Comparison of ENCODE assay signal across 1 cellular context in genomic region chr13:113296842-113297369, GRCh38.
TF ChIP-seq lines count a peak whose summit lies in the region.

Gene LAMP1 (plus strand): TSS chr13:113297239. CDS start chr13:113297435, 196 bp downstream.

TF ChIP-seq in HepG2, 621 proteins besides CTCF, POLR2A, EP300 and RAD21 (continued from another document and continues in another):
- TF ChIP-seq ZBTB26 (CRISPR knock-in tag; IDR thresholded peaks at IDR 0.05; ENCODE audit: borderline replicate concordance) (peak; percentile 82; the same call in 1 of the 2 replicates), GLMP (CRISPR knock-in tag; IDR thresholded peaks at IDR 0.05; ENCODE audit: borderline replicate concordance) (no peak), NCOA1 (CRISPR knock-in tag; IDR thresholded peaks at IDR 0.05) (peak; percentile 89), ZSCAN22 (CRISPR knock-in tag; IDR thresholded peaks at IDR 0.05) (no peak; the same call in 1 of the 2 replicates), ZNF713 (CRISPR knock-in tag; IDR thresholded peaks at IDR 0.05) (peak; percentile 77; the same call in 1 of the 2 replicates), ZFP37 (CRISPR knock-in tag; IDR thresholded peaks at IDR 0.05; ENCODE audit: borderline replicate concordance) (no peak), PTBP1 (IDR thresholded peaks at IDR 0.05; ENCODE audit: low read depth, low read length, poor library complexity, severe bottlenecking) (no peak), FLYWCH1 (CRISPR knock-in tag; IDR thresholded peaks at IDR 0.05) (0 out of 2 replicates have a peak, but pooled peaks have one; percentile 96), GPN1 (CRISPR knock-in tag; IDR thresholded peaks at IDR 0.05; ENCODE audit: borderline replicate concordance) (peak; percentile 96; the same call in 1 of the 2 replicates), SMAD3 (CRISPR knock-in tag; IDR thresholded peaks at IDR 0.05) (peak; percentile 62; the same call in 1 of the 2 replicates), JUN (CRISPR knock-in tag; IDR thresholded peaks at IDR 0.05) (peak; percentile 90), ZNF597 (CRISPR knock-in tag; IDR thresholded peaks at IDR 0.05) (no peak), ZNF503 (CRISPR knock-in tag; IDR thresholded peaks at IDR 0.05) (peak; percentile 72; the same call in 1 of the 2 replicates), ZBTB8A (CRISPR knock-in tag; IDR thresholded peaks at IDR 0.05; ENCODE audit: borderline replicate concordance, low read depth) (no peak), DZIP1 (CRISPR knock-in tag; IDR thresholded peaks at IDR 0.05) (peak; percentile 90), ZNF589 (CRISPR knock-in tag; conservative IDR thresholded peaks at IDR 0.05) (peak; percentile 92; the same call in 1 of the 2 replicates), MTF2 (CRISPR knock-in tag; IDR thresholded peaks at IDR 0.05; ENCODE audit: borderline replicate concordance) (peak; percentile 92; the same call in 1 of the 2 replicates), SYNCRIP (IDR thresholded peaks at IDR 0.05; ENCODE audit: insufficient read depth, low read depth, low read length) (no peak), JDP2 (CRISPR knock-in tag; IDR thresholded peaks at IDR 0.05; ENCODE audit: borderline replicate concordance) (no peak; the same call in 1 of the 2 replicates), MEIS1 (CRISPR knock-in tag; IDR thresholded peaks at IDR 0.05; ENCODE audit: borderline replicate concordance) (peak; percentile 44; the same call in 1 of the 2 replicates), TRIM24 (CRISPR knock-in tag; IDR thresholded peaks at IDR 0.05) (peak; percentile 79; the same call in 1 of the 2 replicates), ZNF367 (CRISPR knock-in tag; IDR thresholded peaks at IDR 0.05; ENCODE audit: borderline replicate concordance) (peak; percentile 67; the same call in 1 of the 2 replicates), ZNF749 (CRISPR knock-in tag; IDR thresholded peaks at IDR 0.05; ENCODE audit: borderline replicate concordance) (peak; percentile 92; the same call in 1 of the 2 replicates), ZNF441 (CRISPR knock-in tag; IDR thresholded peaks at IDR 0.05; ENCODE audit: borderline replicate concordance) (peak; percentile 94), ZNF318 (CRISPR knock-in tag; IDR thresholded peaks at IDR 0.05) (peak; percentile 92; the same call in 1 of the 2 replicates), TFE3 (CRISPR knock-in tag; IDR thresholded peaks at IDR 0.05) (peak; percentile 99), ELF3 (CRISPR knock-in tag; IDR thresholded peaks at IDR 0.05) (peak; percentile 95), ZSCAN29 (CRISPR knock-in tag; conservative IDR thresholded peaks at IDR 0.05) (no peak; the same call in 1 of the 2 replicates), IKZF5 (CRISPR knock-in tag; IDR thresholded peaks at IDR 0.05) (peak; percentile 95), ZNF446 (CRISPR knock-in tag; IDR thresholded peaks at IDR 0.05) (peak; percentile 61; the same call in 1 of the 2 replicates), ZNF30 (CRISPR knock-in tag; IDR thresholded peaks at IDR 0.05) (no peak), ETS1 (CRISPR knock-in tag; IDR thresholded peaks at IDR 0.05) (peak; percentile 95), CBX2 (IDR thresholded peaks at IDR 0.05; ENCODE audit: low read depth, low read length) (no peak), CBX2 (CRISPR knock-in tag; IDR thresholded peaks at IDR 0.05; ENCODE audit: low read depth) (no peak), CHD4 (IDR thresholded peaks at IDR 0.05; ENCODE audit: borderline replicate concordance, low read length) (no peak), CREB3 (CRISPR knock-in tag; IDR thresholded peaks at IDR 0.05) (no peak; the same call in 1 of the 2 replicates)
